In the genomic region with DNA sequence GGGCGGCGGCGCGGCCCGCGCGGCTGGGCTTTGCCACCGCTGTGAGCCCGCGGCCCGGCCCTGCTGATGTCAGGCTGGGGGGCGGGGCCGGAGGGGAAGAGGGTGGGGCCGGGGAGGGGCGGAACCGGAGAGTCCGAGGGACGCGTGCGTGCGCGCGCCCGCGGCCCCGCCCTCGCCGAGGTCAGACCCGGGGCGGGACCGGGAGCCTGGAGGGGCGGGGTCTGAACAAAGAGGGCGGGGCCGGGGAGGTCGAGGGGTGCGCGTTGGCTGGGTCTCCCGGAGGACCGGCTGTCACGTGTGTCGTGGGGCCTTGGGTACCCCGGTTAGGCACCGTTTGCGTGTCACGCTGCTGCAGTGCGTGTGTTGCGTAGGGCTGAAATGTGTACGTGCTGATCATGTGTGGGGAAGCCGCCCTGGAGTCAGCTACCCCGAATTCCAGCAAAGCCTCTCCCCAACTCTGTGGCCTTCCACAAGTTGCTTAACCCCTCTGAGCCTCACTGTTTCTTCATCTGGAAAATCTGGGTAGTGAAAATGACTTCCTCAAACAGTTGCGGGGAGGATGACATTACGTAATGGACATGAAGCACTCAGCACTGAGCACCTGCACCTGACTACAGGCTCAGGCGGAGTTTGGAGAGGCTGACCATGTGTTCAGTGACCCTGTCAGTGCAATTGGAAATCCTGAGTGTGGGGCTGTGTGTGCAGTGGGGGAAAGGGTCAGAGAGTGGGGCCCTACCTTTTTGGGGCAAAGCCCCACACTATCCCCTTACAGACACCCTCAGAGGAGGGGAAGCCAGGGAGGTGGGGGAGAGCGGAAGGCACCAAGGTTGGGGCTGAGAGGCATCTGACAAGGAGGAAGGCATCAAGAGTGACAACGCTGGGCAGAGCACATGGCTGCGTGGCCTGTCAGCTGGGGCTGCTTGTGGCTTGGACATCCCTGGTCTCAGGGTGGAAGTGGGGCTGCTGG, we compare ENCODE assay signal across 8 cellular contexts. TPM values are rescaled to one million over a fixed set of nuclear protein-coding genes. Genes with fewer than 3 reads are reported as not detected.
DNase-seq lines count a peak whose midpoint lies in the region; ATAC-seq, FAIRE-seq and TF ChIP-seq lines count a peak whose summit lies in the region.

TSS of gene RALGDS (minus strand) at position 41 of the 967 bp plus-strand sequence. CDS start 86 bp downstream, outside the sequence.

- H3K27me3 ChIP-seq in pancreas: no peaks in the 10 kb centered on the region
- no peaks in the 10 kb centered on the region for H3K27me3 ChIP-seq in thymus (ENCODE audit: control insufficient read depth, insufficient read depth)

- no peak for FAIRE-seq in pancreas (lab: Jason Lieb, UNC)

- WGBS in pancreas, 2 donors: 10 to 13% methylated on average over 39 to 56 of the region's 56 CpGs
- WGBS in thymus: 8% methylated on average over 56 of the region's 56 CpGs

- no peak for TF ChIP-seq CTCF in HFFc6 (IDR thresholded peaks at IDR 0.05)
- no peak for TF ChIP-seq CTCF in pancreas (IDR thresholded peaks at IDR 0.05)

- peak; percentile 72 for ATAC-seq in activated naive CD8-positive, alpha-beta T cell treated with anti-CD3 and anti-CD28 coated beads, Interleukin-2, amount 10 ng/mL, durations not matched to agents 7 days and 5 days (ENCODE audit: low read depth)
- ATAC-seq in Right ventricle myocardium inferior (peak; percentile 86), pancreas (peak; percentile 83 to 88 (median 87))

- no peaks in the 10 kb centered on the region for H3K36me3 ChIP-seq in pancreas
- H3K36me3 ChIP-seq in thymus (ENCODE audit: control insufficient read depth, insufficient read depth): no peaks in the 10 kb centered on the region

- intact Hi-C loops in Right ventricle myocardium inferior (cut with DNase I): loop anchor here (2.0 kb wide), 1 partner anchor 23 kb away; no protein-coding TSS in a partner anchor
- intact Hi-C loops in pancreas (cut with DNase I): no loop called here

- POLR2A ChIA-PET in activated naive CD8-positive, alpha-beta T cell treated with anti-CD3 and anti-CD28 coated beads, Interleukin-2, amount 10 ng/mL, durations not matched to agents 7 days and 5 days (lab: Charles Lee): interaction anchor here (1.4 to 2.1 kb wide), 3 partner anchors 9 to 23 kb away, joined by 5 to 8 read pairs (median 6); no protein-coding TSS in a partner anchor

- H3K36me3 Mint-ChIP-seq in HFFc6 (ENCODE audit: low read depth): no peaks in the 10 kb centered on the region
- H3K36me3 Mint-ChIP-seq in activated naive CD8-positive, alpha-beta T cell treated with anti-CD3 and anti-CD28 coated beads, Interleukin-2, amount 10 ng/mL, durations not matched to agents 7 days and 5 days: peaks cover 2% of the 10 kb centered on the region

- peaks cover 20 to 49% (median 26%) of the 10 kb centered on the region in 3 donors for H3K4me1 ChIP-seq in pancreas
- H3K4me1 ChIP-seq in thymus (ENCODE audit: control insufficient read depth, insufficient read depth, low read length): peaks cover 4% of the 10 kb centered on the region

- H3K9me3 ChIP-seq in pancreas (no peaks in the 10 kb centered on the region), thymus (ENCODE audit: control insufficient read depth) (no peaks in the 10 kb centered on the region)

- DNase-seq in GDM1 (lab: John Stamatoyannopoulos, UW) (peak; percentile 81), HFFc6 (peak; percentile 58), NCI-H1092 (lab: John Stamatoyannopoulos, UW) (peak; percentile 84), SW480 (ENCODE audit: low spot score) (peak; percentile 77), Right ventricle myocardium inferior (ENCODE audit: missing footprints) (peak; percentile 95), pancreas (peak; percentile 88 to 96 (median 92))
- peak; percentile 93 for DNase-seq in activated naive CD8-positive, alpha-beta T cell treated with anti-CD3 and anti-CD28 coated beads, Interleukin-2, amount 10 ng/mL, durations not matched to agents 7 days and 5 days

- H3K27me3 Mint-ChIP-seq in HFFc6 (ENCODE audit: insufficient read depth): no peaks in the 10 kb centered on the region; the same call in 1 of the 2 replicates
- no peaks in the 10 kb centered on the region for H3K27me3 Mint-ChIP-seq in activated naive CD8-positive, alpha-beta T cell treated with anti-CD3 and anti-CD28 coated beads, Interleukin-2, amount 10 ng/mL, durations not matched to agents 7 days and 5 days

- H3K4me3 Mint-ChIP-seq in HFFc6: peak within 1 kb of the TSS; percentile 84
- H3K4me3 Mint-ChIP-seq in activated naive CD8-positive, alpha-beta T cell treated with anti-CD3 and anti-CD28 coated beads, Interleukin-2, amount 10 ng/mL, durations not matched to agents 7 days and 5 days: peak within 1 kb of the TSS; percentile 76

- H3K27ac ChIP-seq in pancreas: peak within 1 kb of the TSS; percentile 67 to 89 (median 84)
- H3K27ac ChIP-seq in thymus (ENCODE audit: low read depth): peak within 1 kb of the TSS; percentile 89

- H3K9me3 Mint-ChIP-seq in HFFc6: no peaks in the 10 kb centered on the region
- no peaks in the 10 kb centered on the region for H3K9me3 Mint-ChIP-seq in activated naive CD8-positive, alpha-beta T cell treated with anti-CD3 and anti-CD28 coated beads, Interleukin-2, amount 10 ng/mL, durations not matched to agents 7 days and 5 days

- H3K4me3 ChIP-seq in pancreas (peak within 1 kb of the TSS; percentile 67 to 83 (median 68)), thymus (ENCODE audit: low read length) (peak within 1 kb of the TSS; percentile 75)

- H3K4me1 Mint-ChIP-seq in HFFc6 (ENCODE audit: low read depth): peaks cover 53% of the 10 kb centered on the region
- peaks cover 49% of the 10 kb centered on the region for H3K4me1 Mint-ChIP-seq in activated naive CD8-positive, alpha-beta T cell treated with anti-CD3 and anti-CD28 coated beads, Interleukin-2, amount 10 ng/mL, durations not matched to agents 7 days and 5 days

- peak within 1 kb of the TSS; percentile 43 for H3K27ac Mint-ChIP-seq in HFFc6
- peak within 1 kb of the TSS; percentile 93 for H3K27ac Mint-ChIP-seq in activated naive CD8-positive, alpha-beta T cell treated with anti-CD3 and anti-CD28 coated beads, Interleukin-2, amount 10 ng/mL, durations not matched to agents 7 days and 5 days

RNA-seq across cellular contexts. Expression of gene RALGDS, which starts in this region (rescaled TPM):
- 10 to 100 TPM; 12.1 to 15.8 (median 14.8) TPM for total RNA-seq in HFFc6 (2021; fragmentation: NEBNext Ultra II Directional; extraction: Animal tissue kit (Norgen Biotek cat#: 25700))
- total RNA-seq in activated naive CD8-positive, alpha-beta T cell treated with anti-CD3 and anti-CD28 coated beads, Interleukin-2, amount 10 ng/mL, durations not matched to agents 7 days and 5 days: 100 to 1,000 TPM; 130 to 134 TPM
- 33.7 TPM for total RNA-seq in Right ventricle myocardium inferior
- 10 to 100 TPM; 16.1 to 31.9 (median 20.3) TPM for total RNA-seq in pancreas
- 10 to 100 TPM; 56.0 to 69.7 TPM for polyA plus RNA-seq in pancreas
- polyA plus RNA-seq in thymus: 42.1 TPM

Comparison
In these comparisons a context has a peak if more than half of its experiments do, and no peak if none do; other contexts are left out.
1. Peak in every context shown above with its lines: DNase-seq, ATAC-seq, H3K4me3 ChIP-seq and H3K27ac ChIP-seq.